7 cellular contexts compared by ENCODE assay signal in genomic region chr9:61672107-61672541, GRCh38.
A peak's percentile ranks its signal among the peaks of the same experiment; 100 is the strongest.
DNase-seq lines count a peak whose midpoint lies in the region; ATAC-seq and TF ChIP-seq lines count a peak whose summit lies in the region.
"Not testable (repeated sequence)": the region's sequence is repeated elsewhere in the genome, so short reads cannot be mapped to it uniquely, and the experiment has no call there.

No MANE protein-coding gene starts in this region.

- intact Hi-C loops in sciatic nerve (cut with DNase I): not testable (repeated sequence)

- not testable (repeated sequence) for H3K4me1 Mint-ChIP-seq in type B pancreatic cell (ENCODE audit: unreplicated experiment)

- H3K27ac Mint-ChIP-seq in type B pancreatic cell: not testable (repeated sequence)

- not testable (repeated sequence) for H3K4me3 Mint-ChIP-seq in type B pancreatic cell

- H3K9me3 Mint-ChIP-seq in type B pancreatic cell: not testable (repeated sequence)

- TF ChIP-seq CTCF in type B pancreatic cell (conservative IDR thresholded peaks at IDR 0.05): not testable (repeated sequence)

- ATAC-seq in sciatic nerve: not testable (repeated sequence)

- not testable (repeated sequence) for H3K27me3 Mint-ChIP-seq in type B pancreatic cell

- DNase-seq in D341Med (ENCODE audit: low spot score): peak; percentile 0
- DNase-seq in activated CD8-positive, alpha-beta memory T cell treated with anti-CD3 and anti-CD28 coated beads, Interleukin-2, amount 50 U/mL, for 4 hours: peak; percentile 7
- DNase-seq in fibroblast of peridontal ligament (ENCODE audit: extremely low read depth): peak; percentile 0
- peak; percentile 34 for DNase-seq in islet precursor cell
- DNase-seq in mucosa of gallbladder (ENCODE audit: low spot score): peak; percentile 10
- DNase-seq in sciatic nerve (ENCODE audit: low spot score): peak; percentile 62
- peak; percentile 68 for DNase-seq in type B pancreatic cell (ENCODE audit: extremely low spot score, unreplicated experiment)

- H3K36me3 Mint-ChIP-seq in type B pancreatic cell: not testable (repeated sequence)

Comparison
In these comparisons a context has a peak if more than half of its experiments do, and no peak if none do; other contexts are left out.
1. DNase-seq: peak in every context shown above with its lines; median percentile 68 in type B pancreatic cell; 62 in sciatic nerve; 34 in islet precursor cell; 10 in mucosa of gallbladder; 7 in activated CD8-positive, alpha-beta memory T cell treated with anti-CD3 and anti-CD28 coated beads, Interleukin-2, amount 50 U/mL, for 4 hours; 0 in D341Med; 0 in fibroblast of peridontal ligament.